ENCODE assay signal across 8 cellular contexts in genomic region chr3:54830658-54831057, GRCh38.
DNase-seq lines count a peak whose midpoint lies in the region; ATAC-seq and TF ChIP-seq lines count a peak whose summit lies in the region.

No MANE protein-coding gene starts in this region.

- peak; percentile 42 for TF ChIP-seq CTCF in AG04449 (IDR thresholded peaks at IDR 0.05; ENCODE audit: insufficient read depth, low read length, missing control alignments)
- peak; percentile 75 for TF ChIP-seq CTCF in GM12864 (IDR thresholded peaks at IDR 0.05; ENCODE audit: low read depth, low read length, missing control alignments)

- CTCF ChIA-PET in AG04449 (lab: Yijun Ruan, JAX), result interaction anchor here (0.7 to 2.6 kb wide), 7 partner anchors 8 to 1698 kb away, joined by 3 to 9 read pairs (median 3); no protein-coding TSS in a partner anchor

- POLR2A ChIA-PET in AG04449 (lab: Yijun Ruan, JAX), result no interaction called here

- DNase-seq in AG04449 (ENCODE audit: low read depth, low spot score) (no peak), GM12864 (ENCODE audit: low read depth) (peak; percentile 8), OCI-M1 (lab: John Stamatoyannopoulos, UW) (peak; percentile 34), germinal center (ENCODE audit: low spot score) (peak; percentile 30), NCI-H2196 treated with DMSO at 0.1 percent for 48 hours (lab: John Stamatoyannopoulos, UW; ENCODE audit: unreplicated experiment) (no peak), GM03348 (ENCODE audit: low spot score) (no peak), hypothalamus (lab: John Stamatoyannopoulos, UW) (no peak)

- H3K4me3 ChIP-seq in AG04449 (ENCODE audit: low read depth, low read length) (no peak overlapping the region), GM12864 (ENCODE audit: low read depth, low read length) (no peak overlapping the region)

- no peak for ATAC-seq in GM21723 (IDR thresholded peaks at IDR 0.05; ENCODE audit: unreplicated experiment)

Comparison
In these comparisons a context has a peak if more than half of its experiments do, and no peak if none do; other contexts are left out.
1. DNase-seq: peak in GM12864 (single experiment), OCI-M1 (single experiment) and germinal center (single experiment); none in AG04449 (single experiment), NCI-H2196 treated with DMSO at 0.1 percent for 48 hours (single experiment), GM03348 (single experiment) and hypothalamus (0 of 51).